Comparison of ENCODE assay signal across 8 cellular contexts in genomic region chr20:50730765-50731054, GRCh38.
A peak's percentile ranks its signal among the peaks of the same experiment; 100 is the strongest.
DNase-seq lines count a peak whose midpoint lies in the region; ATAC-seq and TF ChIP-seq lines count a peak whose summit lies in the region.

No MANE protein-coding gene starts in this region.

- TF ChIP-seq CTCF in DOHH2 (IDR thresholded peaks at IDR 0.05; ENCODE audit: low read depth, low read length, poor library complexity, severe bottlenecking) (no peak), NB4 (IDR thresholded peaks at IDR 0.05; ENCODE audit: low read depth, low read length) (no peak), neutrophil (IDR thresholded peaks at IDR 0.05) (no peak)

- peaks cover 11% of the 10 kb centered on the region for H3K36me3 Mint-ChIP-seq in effector memory CD8-positive, alpha-beta T cell (ENCODE audit: insufficient read depth)

- H3K36me3 ChIP-seq in DOHH2 (ENCODE audit: control insufficient read depth, low read length), result peaks cover 4% of the 10 kb centered on the region
- H3K36me3 ChIP-seq in neutrophil, result peaks cover 3% of the 10 kb centered on the region

- H3K4me3 ChIP-seq in DOHH2 (ENCODE audit: low read length) (peak overlapping the region; percentile 76), NB4 (ENCODE audit: low read depth, low read length) (peak overlapping the region; percentile 59), neutrophil (ENCODE audit: low read depth in 1 of 2, low read length in 1 of 2) (peak overlapping the region; percentile 87 to 99)

- DNase-seq in NB4 (ENCODE audit: low read depth) (no peak), COR-L47 (lab: John Stamatoyannopoulos, UW) (no peak), NCI-H524 (lab: John Stamatoyannopoulos, UW) (no peak), HCEC 1CT (no peak)
- no peak for DNase-seq in effector memory CD8-positive, alpha-beta T cell

- no peaks in the 10 kb centered on the region for H3K9me2 ChIP-seq in DOHH2 (replicated peaks; ENCODE audit: control insufficient read depth, low read length)

- ATAC-seq in effector memory CD8-positive, alpha-beta T cell (replicated peaks), result no peak
- ATAC-seq in HG03039 (IDR thresholded peaks at IDR 0.05; ENCODE audit: unreplicated experiment), result no peak

- TF ChIP-seq POLR2A in NB4 (IDR thresholded peaks at IDR 0.05; ENCODE audit: extremely low read depth, insufficient read length), result no peak

- H4K20me1 ChIP-seq in DOHH2 (ENCODE audit: control insufficient read depth, insufficient read depth, low read depth, low read length), result no peaks in the 10 kb centered on the region

- H3K9me3 ChIP-seq in DOHH2 (ENCODE audit: control insufficient read depth, insufficient read depth, low read length) (no peaks in the 10 kb centered on the region), neutrophil (no peaks in the 10 kb centered on the region)

- H3K27me3 Mint-ChIP-seq in effector memory CD8-positive, alpha-beta T cell, result no peaks in the 10 kb centered on the region

- peak overlapping the region; percentile 53 to 62 for H3K27ac Mint-ChIP-seq in effector memory CD8-positive, alpha-beta T cell

- H3K4me1 ChIP-seq in DOHH2 (ENCODE audit: control insufficient read depth, low read length), result peaks cover 22% of the 10 kb centered on the region
- peaks cover 41 to 52% of the 10 kb centered on the region in 2 experiments for H3K4me1 ChIP-seq in neutrophil (ENCODE audit: control insufficient read depth in 1 of 2, insufficient read depth in 1 of 2, low read depth in 1 of 2, low read length in 1 of 2)

- peaks cover 10 to 14% of the 10 kb centered on the region in 2 donors for H3K4me1 Mint-ChIP-seq in effector memory CD8-positive, alpha-beta T cell (ENCODE audit: low read depth in 2 of 2)

- H3K4me2 ChIP-seq in DOHH2 (ENCODE audit: low read length), result peak overlapping the region; percentile 80

- H3K27ac ChIP-seq in DOHH2 (ENCODE audit: low read depth, low read length) (no peak overlapping the region), neutrophil (peak overlapping the region; percentile 80)

- no peaks in the 10 kb centered on the region; the same call in 1 of the 2 replicates for H3F3A ChIP-seq in DOHH2 (ENCODE audit: control insufficient read depth, insufficient read depth)

- H3K4me3 Mint-ChIP-seq in effector memory CD8-positive, alpha-beta T cell, result peak overlapping the region; percentile 82 to 88

- H3K9me3 Mint-ChIP-seq in effector memory CD8-positive, alpha-beta T cell, result no peaks in the 10 kb centered on the region

- H3K27me3 ChIP-seq in DOHH2 (ENCODE audit: control insufficient read depth, low read length) (no peaks in the 10 kb centered on the region), neutrophil (no peaks in the 10 kb centered on the region)

- H3K79me2 ChIP-seq in DOHH2 (ENCODE audit: control insufficient read depth, low read length), result peaks cover 43% of the 10 kb centered on the region
